Comparison of ENCODE assay signal across 11 cellular contexts in genomic region chrX:48698306-48698705, GRCh38. TPM values are rescaled to one million over a fixed set of nuclear protein-coding genes. Genes with fewer than 3 reads are reported as not detected.
A peak's percentile ranks its signal among the peaks of the same experiment; 100 is the strongest.
DNase-seq lines count a peak whose midpoint lies in the region; ATAC-seq and TF ChIP-seq lines count a peak whose summit lies in the region.
"Had no signal": no experiment of that assay in that cellular context is flagged by ENCODE, and none has a peak within 500 bp of the region (broad histone marks: within the 10 kb centered on the region; RNA-seq: fewer than 3 reads in every experiment).

No MANE protein-coding gene starts in this region.

- no peaks in the 10 kb centered on the region for H3K27me3 Mint-ChIP-seq in endodermal cell (ENCODE audit: insufficient read depth)

- DNase-seq in cardiac septum (ENCODE audit: low spot score) (peak; percentile 10), heart left ventricle (no peak), NT2/D1 (ENCODE audit: low read depth, low spot score) (no peak), endodermal cell (no peak), RPMI8226 (no peak)
- no peak for DNase-seq in stimulated activated CD8-positive, alpha-beta memory T cell treated with anti-CD3 and anti-CD28 coated beads, Interleukin-4, amount 100 ng/mL, for 48 hours
- DNase-seq: AML-193, amniotic stem cell, OCI-M1 had no signal

- peaks cover 70% of the 10 kb centered on the region for H3K9me3 Mint-ChIP-seq in endodermal cell

- H3K4me1 Mint-ChIP-seq in endodermal cell: peaks cover 17% of the 10 kb centered on the region

- peaks cover 0 to 16% (median 2%) of the 10 kb centered on the region in 12 donors for H3K4me1 ChIP-seq in heart left ventricle
- H3K4me1 ChIP-seq in NT2/D1 (ENCODE audit: insufficient read depth, insufficient read length): peaks cover 28% of the 10 kb centered on the region
- H3K4me1 ChIP-seq in endodermal cell (ENCODE audit: control insufficient read depth, insufficient read depth, low read length): no peaks in the 10 kb centered on the region

- no peak for TF ChIP-seq POLR2A in heart left ventricle (IDR thresholded peaks at IDR 0.05)

- no peak for ATAC-seq in heart left ventricle
- no peak for ATAC-seq in HG03108 (IDR thresholded peaks at IDR 0.05; ENCODE audit: unreplicated experiment)

- H3K27ac Mint-ChIP-seq in endodermal cell: no peak overlapping the region

- H3K27me3 ChIP-seq in heart left ventricle (no peaks in the 10 kb centered on the region), NT2/D1 (ENCODE audit: insufficient read depth, insufficient read length) (peaks cover 28% of the 10 kb centered on the region), endodermal cell (ENCODE audit: control insufficient read depth, insufficient read depth, low read length, poor library complexity, severe bottlenecking) (no peaks in the 10 kb centered on the region)
- H3K27me3 ChIP-seq: SJSA1 had no signal

- H3K27ac ChIP-seq in heart left ventricle: no peak overlapping the region
- no peak overlapping the region for H3K27ac ChIP-seq in endodermal cell (ENCODE audit: low read depth, low read length)
- H3K27ac ChIP-seq: SJSA1 had no signal

- intact Hi-C loops in cardiac septum (cut with DNase I): loop anchor here (10.0 kb wide), 1 partner anchor 106 kb away; the partner anchor contains the start of gene HDAC6
- intact Hi-C loops in heart left ventricle (cut with DNase I): loop anchor here in 6 of 10 donors (5.0 to 10.0 kb wide), 5 partner anchors 39 to 356 kb away; partner anchors contain the start of genes HDAC6 (in 4 of the 6), CCDC120 (in 1 of the 6), PQBP1 (in 1 of the 6) and TIMM17B (in 1 of the 6)

- peaks cover 15% of the 10 kb centered on the region for H3K36me3 Mint-ChIP-seq in endodermal cell (ENCODE audit: low read depth)

- TF ChIP-seq CTCF in heart left ventricle (IDR thresholded peaks at IDR 0.05) (no peak), endodermal cell (conservative IDR thresholded peaks at IDR 0.05) (no peak)

- 79 to 92% (median 87%) methylated on average over 5 of the region's 5 CpGs for WGBS in heart left ventricle, 4 donors
- 74% methylated on average over 4 of the region's 5 CpGs; no CpG with 5 or more reads in 1 of the 2 experiments for WGBS in endodermal cell (ENCODE audit: insufficient coverage in 1 of 2, insufficient read length in 1 of 2), 2 experiments

- H3K9ac ChIP-seq in NT2/D1 (ENCODE audit: insufficient read length, low read depth) (peak overlapping the region; percentile 50), endodermal cell (ENCODE audit: extremely low read depth, low read length, poor library complexity, severe bottlenecking) (no peak overlapping the region)

- H3K4me3 Mint-ChIP-seq in endodermal cell: peak overlapping the region; percentile 75

- H3K36me3 ChIP-seq in heart left ventricle (peaks cover 0 to 22% (median 4%) of the 10 kb centered on the region in 9 donors), NT2/D1 (ENCODE audit: insufficient read depth, insufficient read length, low read length) (peaks cover 48% of the 10 kb centered on the region), endodermal cell (ENCODE audit: control insufficient read depth, insufficient read depth, low read length) (peaks cover 19% of the 10 kb centered on the region)

- H3K9me3 ChIP-seq in heart left ventricle: no peaks in the 10 kb centered on the region
- no peaks in the 10 kb centered on the region for H3K9me3 ChIP-seq in NT2/D1 (ENCODE audit: insufficient read depth, low read length)
- no peaks in the 10 kb centered on the region for H3K9me3 ChIP-seq in endodermal cell (ENCODE audit: control insufficient read depth, low read length)
- H3K9me3 ChIP-seq: SJSA1 had no signal

- H3K4me3 ChIP-seq in heart left ventricle: no peak overlapping the region
- H3K4me3 ChIP-seq in NT2/D1 (ENCODE audit: insufficient read length, low read depth): no peak overlapping the region
- H3K4me3 ChIP-seq in endodermal cell (ENCODE audit: low read length): peak overlapping the region; percentile 86

RNA-seq across cellular contexts. Expression of gene SUV39H1, which starts 1.8 kb away (rescaled TPM):
- total RNA-seq in cardiac septum (2.5 TPM), heart left ventricle (1 to 10 TPM; 2.4 to 6.7 (median 3.6) TPM), endodermal cell (10 to 100 TPM in 1 of 2 donors, 1 to 10 TPM in 1; 7.8 to 10.6 TPM)
- polyA plus RNA-seq in heart left ventricle: 1 to 10 TPM; 1.9 to 4.7 TPM
- polyA plus RNA-seq in endodermal cell (2013, experiment 1 of 2): 12.9 TPM
- 12.0 TPM for polyA plus RNA-seq in endodermal cell (2013, experiment 2 of 2)

RNA-seq across cellular contexts. Expression of gene WAS, which starts 14.7 kb away (rescaled TPM):
- total RNA-seq in cardiac septum (2.8 TPM), heart left ventricle (10 to 100 TPM in 1 of 9 donors, 1 to 10 TPM in 8; 1.1 to 26.8 (median 3.0) TPM), endodermal cell (under 1 TPM; 0.51 to 0.84 TPM)
- 1 to 10 TPM; 1.5 to 1.8 TPM for polyA plus RNA-seq in heart left ventricle
- polyA plus RNA-seq in endodermal cell (2013, experiment 1 of 2): 0.28 TPM
- polyA plus RNA-seq in endodermal cell (2013, experiment 2 of 2): 1.3 TPM
- total RNA-seq: SJSA1 had no signal
